ENCODE assay signal across 1 cellular context in genomic region chr5:77397686-77398300, GRCh38.
TF ChIP-seq lines count a peak whose summit lies in the region.

No MANE protein-coding gene starts in this region.

TF ChIP-seq in HepG2, 621 proteins besides CTCF, POLR2A, EP300 and RAD21 (continued from another document):
- 0 out of 2 replicates have a peak, but pooled peaks have one; percentile 22 for TF ChIP-seq AHDC1 (CRISPR knock-in tag; IDR thresholded peaks at IDR 0.05; ENCODE audit: borderline replicate concordance)
- no peak for TF ChIP-seq KDM2A (CRISPR knock-in tag; IDR thresholded peaks at IDR 0.05; ENCODE audit: borderline replicate concordance, low read depth)
- no peak for TF ChIP-seq ZNF558 (CRISPR knock-in tag; IDR thresholded peaks at IDR 0.05; ENCODE audit: borderline replicate concordance)
- peak; percentile 13 for TF ChIP-seq SKI (IDR thresholded peaks at IDR 0.05; ENCODE audit: partially characterized antibody)
- no peak for TF ChIP-seq GTF3A (CRISPR knock-in tag; conservative IDR thresholded peaks at IDR 0.05)
- no peak for TF ChIP-seq STAT5B (CRISPR knock-in tag; IDR thresholded peaks at IDR 0.05)
- no peak for TF ChIP-seq CC2D1A (CRISPR knock-in tag; IDR thresholded peaks at IDR 0.05)
- no peak for TF ChIP-seq JARID2 (CRISPR knock-in tag; IDR thresholded peaks at IDR 0.05; ENCODE audit: insufficient replicate concordance)
- no peak for TF ChIP-seq ZNF431 (CRISPR knock-in tag; IDR thresholded peaks at IDR 0.05; ENCODE audit: borderline replicate concordance, low read depth)
- peak; percentile 30; the same call in 1 of the 2 replicates for TF ChIP-seq FOXP4 (CRISPR knock-in tag; IDR thresholded peaks at IDR 0.05)
- TF ChIP-seq ARHGAP35 (CRISPR knock-in tag; IDR thresholded peaks at IDR 0.05; ENCODE audit: borderline replicate concordance): no peak
- TF ChIP-seq FOXP1 (IDR thresholded peaks at IDR 0.05): no peak
- 0 out of 2 replicates have a peak, but pooled peaks have one; percentile 18 for TF ChIP-seq FOXP1 (CRISPR knock-in tag; IDR thresholded peaks at IDR 0.05)
- peak; percentile 56; the same call in 1 of the 2 replicates for TF ChIP-seq PPARG (CRISPR knock-in tag; conservative IDR thresholded peaks at IDR 0.05)
- TF ChIP-seq PATZ1 (CRISPR knock-in tag; IDR thresholded peaks at IDR 0.05): peak; percentile 43; the same call in 1 of the 2 replicates
- no peak for TF ChIP-seq ZMYM4 (CRISPR knock-in tag; IDR thresholded peaks at IDR 0.05)
- TF ChIP-seq SOX5 (CRISPR knock-in tag; IDR thresholded peaks at IDR 0.05; ENCODE audit: borderline replicate concordance): peak; percentile 54
- TF ChIP-seq ARID5B (CRISPR knock-in tag; IDR thresholded peaks at IDR 0.05): 0 out of 2 replicates have a peak, but pooled peaks have one; percentile 32
- TF ChIP-seq ZNF281 (CRISPR knock-in tag; IDR thresholded peaks at IDR 0.05; ENCODE audit: borderline replicate concordance): peak; percentile 57; the same call in 1 of the 2 replicates
- TF ChIP-seq ZNF3 (CRISPR knock-in tag; IDR thresholded peaks at IDR 0.05): no peak
- TF ChIP-seq SOX13 (IDR thresholded peaks at IDR 0.05): no peak
- peak in 1 of 2 experiments; percentile 47; a peak in 2 of 4 replicates for TF ChIP-seq SOX13 (CRISPR knock-in tag; conservative IDR thresholded peaks at IDR 0.05 in 1 of 2, IDR thresholded peaks at IDR 0.05 in 1 of 2)
TF ChIP-seq in HepG2: peak in this region for 11.
